ENCODE assay signal across 33 cellular contexts in the genomic region with DNA sequence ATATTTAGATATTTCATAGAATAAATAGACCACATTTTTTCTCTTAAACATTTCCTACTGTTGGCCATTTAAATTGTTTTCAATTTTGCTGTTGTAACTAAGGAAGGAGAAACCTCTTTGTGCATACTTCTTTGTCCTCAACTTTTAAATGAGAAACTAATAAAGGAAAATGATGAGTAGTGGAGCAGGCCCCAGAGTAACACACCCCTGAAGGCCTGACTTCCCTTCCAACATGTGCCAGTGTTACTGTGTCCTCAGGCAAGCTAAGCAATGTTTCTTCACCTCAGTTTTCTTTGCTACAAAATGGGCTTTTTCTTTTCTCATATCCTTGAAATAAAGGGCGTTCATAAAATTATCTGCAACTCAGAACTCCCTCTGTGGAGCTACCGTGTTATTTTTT.
"Had no signal": no experiment of that assay in that cellular context is flagged by ENCODE, and none has a peak within 500 bp of the region (broad histone marks: within the 10 kb centered on the region; RNA-seq: fewer than 3 reads in every experiment).

No MANE protein-coding gene starts in this region.

- FAIRE-seq: astrocyte, bronchial epithelial cell, endometrium, endothelial cell of umbilical vein, frontal cortex had no signal

- DNase-seq: activated CD4-positive, alpha-beta memory T cell treated with anti-CD3 and anti-CD28 coated beads for 36 hours; activated CD4-positive, alpha-beta T cell treated with anti-CD3 and anti-CD28 coated beads for 36 hours; activated CD4-positive, alpha-beta T cell treated with anti-CD3 and anti-CD28 coated beads, Interleukin-2, amount 10 ng/mL, durations not matched to agents 24 days and 14 days; activated CD4-positive, CD25-positive, alpha-beta regulatory T cell; activated CD4-positive, CD25-positive, alpha-beta regulatory T cell treated with anti-CD3 and anti-CD28 coated beads, Interleukin-2, amount 50 U/mL, for 72 hours; activated CD8-positive, alpha-beta memory T cell treated with anti-CD3 and anti-CD28 coated beads, Interleukin-2, amount 50 U/mL, for 48 hours; activated gamma-delta T cell; activated naive CD4-positive, alpha-beta T cell; activated naive CD4-positive, alpha-beta T cell treated with anti-CD3 and anti-CD28 coated beads, Interleukin-2, amount 10 ng/mL, durations not matched to agents 7 days and 5 days; activated naive CD8-positive, alpha-beta T cell treated with anti-CD3 and anti-CD28 coated beads, Interleukin-2, amount 10 ng/mL, durations not matched to agents 7 days and 5 days; activated T-cell treated with anti-CD3 and anti-CD28 coated beads for 4 hours; activated T-cell treated with anti-CD3 and anti-CD28 coated beads, Interleukin-2, amount 50 U/mL, for 24 hours; activated T-cell treated with anti-CD3 and anti-CD28 coated beads, Interleukin-2, amount 50 U/mL, for 72 hours; brain microvascular endothelial cell; dorsolateral prefrontal cortex; effector CD4-positive, alpha-beta T cell; effector memory CD8-positive, alpha-beta T cell; foreskin fibroblast; head of caudate nucleus; T-helper 1 cell; T-helper 17 cell; T1000 had no signal

- H3K9me3 Mint-ChIP-seq: activated CD4-positive, alpha-beta memory T cell treated with anti-CD3 and anti-CD28 coated beads for 36 hours; activated CD4-positive, alpha-beta T cell treated with anti-CD3 and anti-CD28 coated beads, Interleukin-2, amount 10 ng/mL, durations not matched to agents 24 days and 14 days; activated naive CD4-positive, alpha-beta T cell treated with anti-CD3 and anti-CD28 coated beads, Interleukin-2, amount 10 ng/mL, durations not matched to agents 7 days and 5 days; activated naive CD4-positive, alpha-beta T cell treated with anti-CD3 and anti-CD28 coated beads, Interleukin-2, amount 50 U/mL, for 72 hours; activated naive CD8-positive, alpha-beta T cell treated with anti-CD3 and anti-CD28 coated beads, Interleukin-2, amount 10 ng/mL, durations not matched to agents 7 days and 5 days; activated T-cell treated with anti-CD3 and anti-CD28 coated beads, Interleukin-2, amount 50 U/mL, for 24 hours; activated T-cell treated with anti-CD3 and anti-CD28 coated beads, Interleukin-2, amount 50 U/mL, for 72 hours; central memory CD8-positive, alpha-beta T cell; dendritic cell treated with granulocyte-macrophage colony-stimulating factor and Interleukin-4, amounts not matched to agents 40 ng/mL and 50 ng/mL, for 4 days; effector memory CD8-positive, alpha-beta T cell; T-helper 2 cell treated with Interferon-gamma antibody and Interleukin-4, amounts not matched to agents 5 μg/mL and 100 μg/mL, for 36 hours had no signal

- H3K36me3 ChIP-seq: brain microvascular endothelial cell had no signal

- H3K4me3 ChIP-seq: coronary artery, dorsolateral prefrontal cortex had no signal

- H3K4me3 Mint-ChIP-seq: activated CD4-positive, alpha-beta memory T cell treated with anti-CD3 and anti-CD28 coated beads for 36 hours; activated CD4-positive, alpha-beta T cell treated with anti-CD3 and anti-CD28 coated beads for 36 hours; activated CD4-positive, alpha-beta T cell treated with anti-CD3 and anti-CD28 coated beads, Interleukin-2, amount 10 ng/mL, durations not matched to agents 24 days and 14 days; activated naive CD4-positive, alpha-beta T cell treated with anti-CD3 and anti-CD28 coated beads, Interleukin-2, amount 10 ng/mL, durations not matched to agents 7 days and 5 days; activated naive CD8-positive, alpha-beta T cell treated with anti-CD3 and anti-CD28 coated beads, Interleukin-2, amount 10 ng/mL, durations not matched to agents 7 days and 5 days; activated T-cell treated with anti-CD3 and anti-CD28 coated beads, Interleukin-2, amount 50 U/mL, for 24 hours; activated T-cell treated with anti-CD3 and anti-CD28 coated beads, Interleukin-2, amount 50 U/mL, for 72 hours; central memory CD8-positive, alpha-beta T cell; dendritic cell treated with granulocyte-macrophage colony-stimulating factor and Interleukin-4, amounts not matched to agents 40 ng/mL and 50 ng/mL, for 4 days; effector memory CD8-positive, alpha-beta T cell; T-helper 17 cell; T-helper 2 cell treated with Interferon-gamma antibody and Interleukin-4, amounts not matched to agents 5 μg/mL and 100 μg/mL, for 36 hours had no signal

- H3K27ac Mint-ChIP-seq: activated CD4-positive, alpha-beta memory T cell treated with anti-CD3 and anti-CD28 coated beads for 36 hours; activated CD4-positive, alpha-beta T cell treated with anti-CD3 and anti-CD28 coated beads for 36 hours; activated CD4-positive, alpha-beta T cell treated with anti-CD3 and anti-CD28 coated beads, Interleukin-2, amount 10 ng/mL, durations not matched to agents 24 days and 14 days; activated naive CD4-positive, alpha-beta T cell treated with anti-CD3 and anti-CD28 coated beads, Interleukin-2, amount 50 U/mL, for 72 hours; activated naive CD8-positive, alpha-beta T cell treated with anti-CD3 and anti-CD28 coated beads, Interleukin-2, amount 10 ng/mL, durations not matched to agents 7 days and 5 days; activated T-cell treated with anti-CD3 and anti-CD28 coated beads, Interleukin-2, amount 50 U/mL, for 24 hours; activated T-cell treated with anti-CD3 and anti-CD28 coated beads, Interleukin-2, amount 50 U/mL, for 72 hours; dendritic cell treated with granulocyte-macrophage colony-stimulating factor and Interleukin-4, amounts not matched to agents 40 ng/mL and 50 ng/mL, for 4 days; effector memory CD8-positive, alpha-beta T cell; T-helper 2 cell treated with Interferon-gamma antibody and Interleukin-4, amounts not matched to agents 5 μg/mL and 100 μg/mL, for 36 hours had no signal

- H3K36me3 Mint-ChIP-seq: activated CD4-positive, alpha-beta memory T cell treated with anti-CD3 and anti-CD28 coated beads for 36 hours; activated naive CD4-positive, alpha-beta T cell treated with anti-CD3 and anti-CD28 coated beads, Interleukin-2, amount 10 ng/mL, durations not matched to agents 7 days and 5 days; activated naive CD4-positive, alpha-beta T cell treated with anti-CD3 and anti-CD28 coated beads, Interleukin-2, amount 50 U/mL, for 72 hours; activated naive CD8-positive, alpha-beta T cell treated with anti-CD3 and anti-CD28 coated beads, Interleukin-2, amount 10 ng/mL, durations not matched to agents 7 days and 5 days had no signal

- H3K4me1 Mint-ChIP-seq: activated CD4-positive, alpha-beta T cell treated with anti-CD3 and anti-CD28 coated beads for 36 hours had no signal

- H3K27me3 Mint-ChIP-seq: dendritic cell treated with granulocyte-macrophage colony-stimulating factor and Interleukin-4, amounts not matched to agents 40 ng/mL and 50 ng/mL, for 4 days had no signal

- H3K27me3 ChIP-seq: brain microvascular endothelial cell, dorsolateral prefrontal cortex had no signal

- ATAC-seq: activated CD4-positive, alpha-beta T cell treated with anti-CD3 and anti-CD28 coated beads for 36 hours; activated naive CD4-positive, alpha-beta T cell treated with anti-CD3 and anti-CD28 coated beads, Interleukin-2, amount 50 U/mL, for 72 hours; activated T-cell treated with anti-CD3 and anti-CD28 coated beads, Interleukin-2, amount 50 U/mL, for 72 hours; effector memory CD8-positive, alpha-beta T cell; T-helper 17 cell had no signal

- H3K27ac ChIP-seq: brain microvascular endothelial cell, coronary artery, dorsolateral prefrontal cortex, epithelial cell of prostate had no signal
